1 cellular context compared by ENCODE assay signal in genomic region chr5:179287631-179288030, GRCh38.
TF ChIP-seq lines count a peak whose summit lies in the region.

No MANE protein-coding gene starts in this region.

TF ChIP-seq in H1, 55 proteins besides CTCF, POLR2A, EP300 and RAD21:
- TF ChIP-seq HDAC2 (IDR thresholded peaks at IDR 0.05; ENCODE audit: borderline replicate concordance in 1 of 2, low read depth in 2 of 2, low read length in 2 of 2): no peak
- no peak for TF ChIP-seq POU5F1 (IDR thresholded peaks at IDR 0.05; ENCODE audit: low read depth, low read length)
- no peak for TF ChIP-seq SP2 (IDR thresholded peaks at IDR 0.05; ENCODE audit: low read length)
- no peak for TF ChIP-seq CBX5 (IDR thresholded peaks at IDR 0.05; ENCODE audit: low read depth, low read length)
- TF ChIP-seq CHD1 (IDR thresholded peaks at IDR 0.05; ENCODE audit: low read depth, low read length): no peak
- no peak for TF ChIP-seq GABPA (IDR thresholded peaks at IDR 0.05; ENCODE audit: borderline replicate concordance, insufficient read depth, low read length)
- no peak for TF ChIP-seq HDAC6 (IDR thresholded peaks at IDR 0.05; ENCODE audit: low read depth, low read length)
- no peak for TF ChIP-seq SIRT6 (IDR thresholded peaks at IDR 0.05; ENCODE audit: low read length)
- no peak for TF ChIP-seq CBX8 (IDR thresholded peaks at IDR 0.05; ENCODE audit: borderline replicate concordance, low read depth, low read length)
- no peak for TF ChIP-seq SUZ12 (IDR thresholded peaks at IDR 0.05; ENCODE audit: low read length)
- no peak for TF ChIP-seq KDM1A (IDR thresholded peaks at IDR 0.05; ENCODE audit: borderline replicate concordance, low read length)
- no peak for TF ChIP-seq FOSL1 (IDR thresholded peaks at IDR 0.05; ENCODE audit: insufficient read depth, low read depth, low read length)
- no peak for TF ChIP-seq RFX5 (IDR thresholded peaks at IDR 0.05; ENCODE audit: borderline replicate concordance, low read depth, low read length)
- no peak for TF ChIP-seq KDM4A (IDR thresholded peaks at IDR 0.05; ENCODE audit: low read depth, low read length, severe bottlenecking)
TF ChIP-seq in H1: peak in this region for 0.
